Comparison of ENCODE assay signal across 8 cellular contexts in genomic region chr7:130667593-130668257, GRCh38. TPM values are rescaled to one million over a fixed set of nuclear protein-coding genes. Genes with fewer than 3 reads are reported as not detected.
DNase-seq lines count a peak whose midpoint lies in the region; ATAC-seq and TF ChIP-seq lines count a peak whose summit lies in the region.

No MANE protein-coding gene starts in this region.

- H3K9me3 ChIP-seq in iPS-20b (ENCODE audit: insufficient read depth, low read depth, low read length): no peaks in the 10 kb centered on the region

- H3K4me3 Mint-ChIP-seq in activated T-helper 2 cell treated with anti-CD3 and anti-CD28 coated beads, Interferon-gamma antibody, Interleukin-2, Interleukin-4, amounts not matched to agents 10 μg/mL and 5 μg/mL and 100 μg/mL, durations not matched to agents 14 hours and 24 hours and 36 hours (ENCODE audit: low read depth): peak overlapping the region; percentile 87

- TF ChIP-seq CTCF in HL-60 (IDR thresholded peaks at IDR 0.05; ENCODE audit: insufficient read depth, low read length): no peak

- peak overlapping the region; percentile 84; the same call in 1 of the 2 replicates for H3K9ac ChIP-seq in iPS-20b (ENCODE audit: low read depth, low read length)

- peaks cover 31% of the 10 kb centered on the region for H3K36me3 ChIP-seq in iPS-20b (ENCODE audit: insufficient read depth, low read depth, low read length)

- ATAC-seq in GM18870 (IDR thresholded peaks at IDR 0.05; ENCODE audit: unreplicated experiment): no peak
- no peak for ATAC-seq in HG02970 (IDR thresholded peaks at IDR 0.05; ENCODE audit: low FRiP score, unreplicated experiment)

- H3K36me3 Mint-ChIP-seq in activated T-helper 2 cell treated with anti-CD3 and anti-CD28 coated beads, Interferon-gamma antibody, Interleukin-2, Interleukin-4, amounts not matched to agents 10 μg/mL and 5 μg/mL and 100 μg/mL, durations not matched to agents 14 hours and 24 hours and 36 hours (ENCODE audit: low read depth): peaks cover 8% of the 10 kb centered on the region

- peaks cover 6% of the 10 kb centered on the region for H3K4me1 ChIP-seq in iPS-20b (ENCODE audit: insufficient read depth, low read length)

- DNase-seq in DMS 273 (lab: John Stamatoyannopoulos, UW; ENCODE audit: unreplicated experiment) (peak; percentile 62), DMS 273 treated with DMSO at 0.1 percent for 48 hours (lab: John Stamatoyannopoulos, UW) (no peak), HL-60 (ENCODE audit: low read depth in 1 of 2, low spot score in 1 of 2) (peak in 1 of 2 experiments; percentile 1)
- no peak for DNase-seq in activated T-helper 2 cell treated with anti-CD3 and anti-CD28 coated beads, Interferon-gamma antibody, Interleukin-2, Interleukin-4, amounts not matched to agents 10 μg/mL and 5 μg/mL and 100 μg/mL, durations not matched to agents 14 hours and 24 hours and 36 hours (ENCODE audit: low spot score)

- H3K27me3 ChIP-seq in HL-60 (ENCODE audit: insufficient read depth, poor library complexity, severe bottlenecking) (no peaks in the 10 kb centered on the region), iPS-20b (ENCODE audit: insufficient read depth, low read length) (peaks cover 14% of the 10 kb centered on the region)

- no peaks in the 10 kb centered on the region for H3K9me3 Mint-ChIP-seq in activated T-helper 2 cell treated with anti-CD3 and anti-CD28 coated beads, Interferon-gamma antibody, Interleukin-2, Interleukin-4, amounts not matched to agents 10 μg/mL and 5 μg/mL and 100 μg/mL, durations not matched to agents 14 hours and 24 hours and 36 hours

- peak overlapping the region; percentile 36; the same call in 1 of the 2 replicates for H3K27ac ChIP-seq in HL-60 (replicated peaks)
- H3K27ac ChIP-seq in iPS-20b (ENCODE audit: low read length): no peak overlapping the region
- peak overlapping the region in 17 of 21 experiments; percentile 53 to 91 (median 83) for H3K27ac ChIP-seq in skin epidermis

- H3K4me1 Mint-ChIP-seq in activated T-helper 2 cell treated with anti-CD3 and anti-CD28 coated beads, Interferon-gamma antibody, Interleukin-2, Interleukin-4, amounts not matched to agents 10 μg/mL and 5 μg/mL and 100 μg/mL, durations not matched to agents 14 hours and 24 hours and 36 hours (ENCODE audit: low read depth): peaks cover 19% of the 10 kb centered on the region

- H3K4me3 ChIP-seq in HL-60 (replicated peaks; ENCODE audit: insufficient read depth, low read length) (peak overlapping the region; percentile 89), iPS-20b (ENCODE audit: low read length) (peak overlapping the region; percentile 91), skin epidermis (peak overlapping the region; percentile 45 to 84 (median 76))

- peaks cover 6% of the 10 kb centered on the region for H3K27me3 Mint-ChIP-seq in activated T-helper 2 cell treated with anti-CD3 and anti-CD28 coated beads, Interferon-gamma antibody, Interleukin-2, Interleukin-4, amounts not matched to agents 10 μg/mL and 5 μg/mL and 100 μg/mL, durations not matched to agents 14 hours and 24 hours and 36 hours (ENCODE audit: low read depth)

- intact Hi-C loops in activated T-helper 2 cell treated with anti-CD3 and anti-CD28 coated beads, Interferon-gamma antibody, Interleukin-2, Interleukin-4, amounts not matched to agents 10 μg/mL and 5 μg/mL and 100 μg/mL, durations not matched to agents 14 hours and 24 hours and 36 hours (cut with micrococcal nuclease): loop anchor here (1.0 to 5.0 kb wide), 3 partner anchors 18 to 595 kb away; partner anchors contain the start of gene KLHDC10

- peak overlapping the region; percentile 61 for H3K27ac Mint-ChIP-seq in activated T-helper 2 cell treated with anti-CD3 and anti-CD28 coated beads, Interferon-gamma antibody, Interleukin-2, Interleukin-4, amounts not matched to agents 10 μg/mL and 5 μg/mL and 100 μg/mL, durations not matched to agents 14 hours and 24 hours and 36 hours

RNA-seq across cellular contexts. Expression of gene COPG2, which starts 0.8 kb away (rescaled TPM):
- 26.7 and 27.4 TPM in 2 replicates for total RNA-seq in activated T-helper 2 cell treated with anti-CD3 and anti-CD28 coated beads, Interferon-gamma antibody, Interleukin-2, Interleukin-4, amounts not matched to agents 10 μg/mL and 5 μg/mL and 100 μg/mL, durations not matched to agents 14 hours and 24 hours and 36 hours

RNA-seq across cellular contexts. Expression of gene TSGA13, which starts 18.6 kb away (rescaled TPM):
- total RNA-seq in activated T-helper 2 cell treated with anti-CD3 and anti-CD28 coated beads, Interferon-gamma antibody, Interleukin-2, Interleukin-4, amounts not matched to agents 10 μg/mL and 5 μg/mL and 100 μg/mL, durations not matched to agents 14 hours and 24 hours and 36 hours: not detected in 2 replicates
